Comparison of ENCODE assay signal across 19 cellular contexts in the genomic region with DNA sequence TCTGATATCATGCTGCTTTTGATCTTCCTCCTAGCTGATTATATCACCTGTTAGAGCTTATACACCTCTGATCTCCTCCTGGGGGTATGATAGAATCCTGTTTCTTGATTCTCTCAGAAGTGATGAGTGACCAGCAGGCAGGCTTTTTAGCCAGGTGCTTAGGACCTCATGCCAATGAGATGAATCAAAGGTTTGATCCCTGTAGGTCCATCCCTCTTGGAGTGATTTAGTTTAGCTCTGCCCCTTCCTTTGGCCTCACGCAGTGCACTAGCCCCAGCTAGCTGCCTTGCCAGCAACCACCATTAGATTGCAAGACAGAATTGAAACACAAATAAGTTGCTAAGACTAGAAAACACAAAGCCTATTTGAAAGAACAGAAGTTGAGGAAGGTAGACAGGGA.
DNase-seq lines count a peak whose midpoint lies in the region; ATAC-seq and TF ChIP-seq lines count a peak whose summit lies in the region.
"Had no signal": no experiment of that assay in that cellular context is flagged by ENCODE, and none has a peak within 500 bp of the region (broad histone marks: within the 10 kb centered on the region; RNA-seq: fewer than 3 reads in every experiment).

No MANE protein-coding gene starts in this region.

- DNase-seq in GM23338 (ENCODE audit: low spot score) (no peak), Panc1 (ENCODE audit: low read depth, low spot score) (no peak), glomerular visceral epithelial cell (ENCODE audit: extremely low spot score) (peak; percentile 59), progenitor cell of endocrine pancreas (ENCODE audit: low spot score, unreplicated experiment) (no peak)
- DNase-seq: activated CD4-positive, alpha-beta T cell treated with anti-CD3 and anti-CD28 coated beads, Interleukin-2, amount 10 ng/mL, durations not matched to agents 24 days and 14 days; activated T-cell treated with anti-CD3 and anti-CD28 coated beads, Interleukin-2, amount 50 U/mL, for 24 hours; effector CD4-positive, alpha-beta T cell; left cardiac atrium; NCI-H1092; OCI-M1; stimulated activated CD4-positive, alpha-beta T cell treated with anti-CD3 and anti-CD28 coated beads, Interleukin-4, amount 100 ng/mL, for 24 hours; stimulated activated naive CD4-positive, alpha-beta T cell treated with Interleukin-2 at 50 U/mL for 16 hours; T-helper 17 cell had no signal

- no peaks in the 10 kb centered on the region for H3F3A ChIP-seq in GM23338 (replicated peaks; ENCODE audit: low read depth)

- H3K4me1 Mint-ChIP-seq in GM23338 (peaks cover 54% of the 10 kb centered on the region), progenitor cell of endocrine pancreas (ENCODE audit: low read depth) (peaks cover 25% of the 10 kb centered on the region)

- no peaks in the 10 kb centered on the region for H3K27me3 ChIP-seq in GM23338 (ENCODE audit: insufficient read depth)
- H3K27me3 ChIP-seq in Panc1 (ENCODE audit: control insufficient read depth, insufficient read depth, low read length), result no peaks in the 10 kb centered on the region
- H3K27me3 ChIP-seq: BLaER1 treated with 17β-estradiol and CSF1 and Interleukin-3, amounts not matched to agents 10 nM and 100 nM; right atrium auricular region had no signal

- H4K20me1 ChIP-seq in GM23338 (replicated peaks; ENCODE audit: insufficient read depth), result no peaks in the 10 kb centered on the region

- no peaks in the 10 kb centered on the region for H3K36me3 ChIP-seq in GM23338 (ENCODE audit: insufficient read depth)
- H3K36me3 ChIP-seq in Panc1 (ENCODE audit: control insufficient read depth, insufficient read depth, low read length), result no peaks in the 10 kb centered on the region
- H3K36me3 ChIP-seq: right atrium auricular region had no signal

- POLR2A ChIA-PET in Panc1 (lab: Charles Lee), result interaction anchor here (0.7 kb wide), 1 partner anchor 65 kb away, joined by 3 read pairs; no protein-coding TSS in a partner anchor

- H3K9me3 ChIP-seq in Panc1 (ENCODE audit: control insufficient read depth, insufficient read depth, low read depth, low read length), result no peaks in the 10 kb centered on the region
- H3K9me3 ChIP-seq: right atrium auricular region had no signal

- H3K4me3 Mint-ChIP-seq in GM23338 (peak overlapping the region; percentile 20; the same call in 1 of the 3 replicates), progenitor cell of endocrine pancreas (ENCODE audit: low read depth) (no peak overlapping the region)
- H3K4me3 Mint-ChIP-seq: activated CD4-positive, alpha-beta T cell treated with anti-CD3 and anti-CD28 coated beads, Interleukin-2, amount 10 ng/mL, durations not matched to agents 24 days and 14 days; activated T-cell treated with anti-CD3 and anti-CD28 coated beads, Interleukin-2, amount 50 U/mL, for 24 hours; T-helper 17 cell had no signal

- peaks cover 50% of the 10 kb centered on the region for H3K79me2 ChIP-seq in GM23338 (replicated peaks; ENCODE audit: insufficient read depth)

- H3K4me1 ChIP-seq in GM23338 (ENCODE audit: insufficient read depth) (peaks cover 57% of the 10 kb centered on the region), Panc1 (ENCODE audit: control insufficient read depth, insufficient read depth, low read length) (peaks cover 7% of the 10 kb centered on the region; the same call in 1 of the 2 replicates)
- H3K4me1 ChIP-seq: right atrium auricular region had no signal

- H3K9me3 Mint-ChIP-seq in GM23338 (peaks cover 4% of the 10 kb centered on the region; the same call in 2 of the 3 replicates), progenitor cell of endocrine pancreas (ENCODE audit: low read depth) (peaks cover 4% of the 10 kb centered on the region)

- H3K27ac Mint-ChIP-seq in GM23338, result peak overlapping the region; percentile 3; the same call in 1 of the 2 replicates
- H3K27ac Mint-ChIP-seq in progenitor cell of endocrine pancreas, result peak overlapping the region; percentile 22
- H3K27ac Mint-ChIP-seq: activated CD4-positive, alpha-beta T cell treated with anti-CD3 and anti-CD28 coated beads, Interleukin-2, amount 10 ng/mL, durations not matched to agents 24 days and 14 days; activated T-cell treated with anti-CD3 and anti-CD28 coated beads, Interleukin-2, amount 50 U/mL, for 24 hours had no signal

- no peaks in the 10 kb centered on the region for H3K9me2 ChIP-seq in GM23338 (ENCODE audit: insufficient read depth)

- ATAC-seq in GM23338, result peak; percentile 85
- ATAC-seq in Panc1, result peak; percentile 62
- ATAC-seq in GM19463 (IDR thresholded peaks at IDR 0.05; ENCODE audit: unreplicated experiment), result no peak
- no peak for ATAC-seq in HG03378 (IDR thresholded peaks at IDR 0.05; ENCODE audit: unreplicated experiment)
- no peak for ATAC-seq in GM19328 (IDR thresholded peaks at IDR 0.05; ENCODE audit: unreplicated experiment)
- ATAC-seq: HepG2, T-helper 17 cell had no signal

- H3K4me2 ChIP-seq in GM23338, result peak overlapping the region; percentile 65

- in situ Hi-C loops in Panc1 (cut with HindIII; ENCODE audit: low pct_unique_long_range_greater_than_20kb, low sequenced_read_pairs), result no loop called here

- BruUV-seq in Panc1 (replicated peaks; lab: Mats Ljungman, UMichigan), result no TSS peak

- H3K4me3 ChIP-seq in GM23338 (peak overlapping the region; percentile 23; the same call in 1 of the 2 replicates), Panc1 (ENCODE audit: low read depth in 2 of 2, low read length in 2 of 2) (no peak overlapping the region)
- H3K4me3 ChIP-seq: BLaER1 treated with 17β-estradiol and CSF1 and Interleukin-3, amounts not matched to agents 10 nM and 100 nM; right atrium auricular region had no signal

- TF ChIP-seq CTCF in GM23338 (conservative IDR thresholded peaks at IDR 0.05; ENCODE audit: low read depth in 2 of 2) (peak in 1 of 2 experiments; percentile 35; a peak in 2 of 4 replicates), Panc1 (IDR thresholded peaks at IDR 0.05) (no peak), progenitor cell of endocrine pancreas (IDR thresholded peaks at IDR 0.05; ENCODE audit: unreplicated experiment) (no peak)

- CTCF ChIA-PET in Panc1 (lab: Charles Lee), result no interaction called here

- no peak overlapping the region for H2AFZ ChIP-seq in GM23338

- H3K36me3 Mint-ChIP-seq in GM23338 (ENCODE audit: low read depth), result peaks cover 4% of the 10 kb centered on the region; the same call in 2 of the 3 replicates
- H3K36me3 Mint-ChIP-seq in progenitor cell of endocrine pancreas (ENCODE audit: insufficient read depth), result peaks cover 3% of the 10 kb centered on the region

- intact Hi-C loops in Panc1 (cut with micrococcal nuclease; ENCODE audit: unreplicated experiment), result no loop called here

- H3K27me3 Mint-ChIP-seq in GM23338 (ENCODE audit: insufficient read depth, low read depth, poor library complexity), result peaks cover 5% of the 10 kb centered on the region
- H3K27me3 Mint-ChIP-seq in progenitor cell of endocrine pancreas, result no peaks in the 10 kb centered on the region
- H3K27me3 Mint-ChIP-seq: activated CD4-positive, alpha-beta T cell treated with anti-CD3 and anti-CD28 coated beads, Interleukin-2, amount 10 ng/mL, durations not matched to agents 24 days and 14 days; activated T-cell treated with anti-CD3 and anti-CD28 coated beads, Interleukin-2, amount 50 U/mL, for 24 hours; T-helper 17 cell had no signal

- H3K27ac ChIP-seq in GM23338 (ENCODE audit: low read depth), result peak overlapping the region; percentile 86
- no peak overlapping the region for H3K27ac ChIP-seq in Panc1 (ENCODE audit: low read length)
- H3K27ac ChIP-seq: BLaER1 treated with 17β-estradiol and CSF1 and Interleukin-3, amounts not matched to agents 10 nM and 100 nM; right atrium auricular region had no signal

TF ChIP-seq in GM23338, 12 proteins besides CTCF, POLR2A, EP300 and RAD21 (continues in another document):
- TF ChIP-seq EZH2phosphoT487 (IDR thresholded peaks at IDR 0.05; ENCODE audit: unreplicated experiment), result no peak
- TF ChIP-seq, protein P1, sequence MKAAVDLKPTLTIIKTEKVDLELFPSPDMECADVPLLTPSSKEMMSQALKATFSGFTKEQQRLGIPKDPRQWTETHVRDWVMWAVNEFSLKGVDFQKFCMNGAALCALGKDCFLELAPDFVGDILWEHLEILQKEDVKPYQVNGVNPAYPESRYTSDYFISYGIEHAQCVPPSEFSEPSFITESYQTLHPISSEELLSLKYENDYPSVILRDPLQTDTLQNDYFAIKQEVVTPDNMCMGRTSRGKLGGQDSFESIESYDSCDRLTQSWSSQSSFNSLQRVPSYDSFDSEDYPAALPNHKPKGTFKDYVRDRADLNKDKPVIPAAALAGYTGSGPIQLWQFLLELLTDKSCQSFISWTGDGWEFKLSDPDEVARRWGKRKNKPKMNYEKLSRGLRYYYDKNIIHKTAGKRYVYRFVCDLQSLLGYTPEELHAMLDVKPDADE (IDR thresholded peaks at IDR 0.05), result no peak
- TF ChIP-seq JUNB (IDR thresholded peaks at IDR 0.05; ENCODE audit: unreplicated experiment), result no peak
- TF ChIP-seq POLR2AphosphoS5 (IDR thresholded peaks at IDR 0.05; ENCODE audit: low read depth), result no peak
- TF ChIP-seq ZNF331 (CRISPR knock-in tag; IDR thresholded peaks at IDR 0.05; ENCODE audit: low read depth), result no peak
- no peak for TF ChIP-seq EZH2 (IDR thresholded peaks at IDR 0.05; ENCODE audit: low read depth, unreplicated experiment)
- TF ChIP-seq STAT1 (IDR thresholded peaks at IDR 0.05; ENCODE audit: unreplicated experiment), result no peak
- TF ChIP-seq, protein P2, sequence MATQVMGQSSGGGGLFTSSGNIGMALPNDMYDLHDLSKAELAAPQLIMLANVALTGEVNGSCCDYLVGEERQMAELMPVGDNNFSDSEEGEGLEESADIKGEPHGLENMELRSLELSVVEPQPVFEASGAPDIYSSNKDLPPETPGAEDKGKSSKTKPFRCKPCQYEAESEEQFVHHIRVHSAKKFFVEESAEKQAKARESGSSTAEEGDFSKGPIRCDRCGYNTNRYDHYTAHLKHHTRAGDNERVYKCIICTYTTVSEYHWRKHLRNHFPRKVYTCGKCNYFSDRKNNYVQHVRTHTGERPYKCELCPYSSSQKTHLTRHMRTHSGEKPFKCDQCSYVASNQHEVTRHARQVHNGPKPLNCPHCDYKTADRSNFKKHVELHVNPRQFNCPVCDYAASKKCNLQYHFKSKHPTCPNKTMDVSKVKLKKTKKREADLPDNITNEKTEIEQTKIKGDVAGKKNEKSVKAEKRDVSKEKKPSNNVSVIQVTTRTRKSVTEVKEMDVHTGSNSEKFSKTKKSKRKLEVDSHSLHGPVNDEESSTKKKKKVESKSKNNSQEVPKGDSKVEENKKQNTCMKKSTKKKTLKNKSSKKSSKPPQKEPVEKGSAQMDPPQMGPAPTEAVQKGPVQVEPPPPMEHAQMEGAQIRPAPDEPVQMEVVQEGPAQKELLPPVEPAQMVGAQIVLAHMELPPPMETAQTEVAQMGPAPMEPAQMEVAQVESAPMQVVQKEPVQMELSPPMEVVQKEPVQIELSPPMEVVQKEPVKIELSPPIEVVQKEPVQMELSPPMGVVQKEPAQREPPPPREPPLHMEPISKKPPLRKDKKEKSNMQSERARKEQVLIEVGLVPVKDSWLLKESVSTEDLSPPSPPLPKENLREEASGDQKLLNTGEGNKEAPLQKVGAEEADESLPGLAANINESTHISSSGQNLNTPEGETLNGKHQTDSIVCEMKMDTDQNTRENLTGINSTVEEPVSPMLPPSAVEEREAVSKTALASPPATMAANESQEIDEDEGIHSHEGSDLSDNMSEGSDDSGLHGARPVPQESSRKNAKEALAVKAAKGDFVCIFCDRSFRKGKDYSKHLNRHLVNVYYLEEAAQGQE (IDR thresholded peaks at IDR 0.05; ENCODE audit: unreplicated experiment), result no peak

Comparison
In these comparisons a context has a peak if more than half of its experiments do, and no peak if none do; other contexts are left out.
1. ATAC-seq: peak in GM23338 (single experiment) and Panc1 (single experiment); none in GM19463 (single experiment), HG03378 (single experiment) and GM19328 (single experiment).